8 cellular contexts compared by ENCODE assay signal in the genomic region with DNA sequence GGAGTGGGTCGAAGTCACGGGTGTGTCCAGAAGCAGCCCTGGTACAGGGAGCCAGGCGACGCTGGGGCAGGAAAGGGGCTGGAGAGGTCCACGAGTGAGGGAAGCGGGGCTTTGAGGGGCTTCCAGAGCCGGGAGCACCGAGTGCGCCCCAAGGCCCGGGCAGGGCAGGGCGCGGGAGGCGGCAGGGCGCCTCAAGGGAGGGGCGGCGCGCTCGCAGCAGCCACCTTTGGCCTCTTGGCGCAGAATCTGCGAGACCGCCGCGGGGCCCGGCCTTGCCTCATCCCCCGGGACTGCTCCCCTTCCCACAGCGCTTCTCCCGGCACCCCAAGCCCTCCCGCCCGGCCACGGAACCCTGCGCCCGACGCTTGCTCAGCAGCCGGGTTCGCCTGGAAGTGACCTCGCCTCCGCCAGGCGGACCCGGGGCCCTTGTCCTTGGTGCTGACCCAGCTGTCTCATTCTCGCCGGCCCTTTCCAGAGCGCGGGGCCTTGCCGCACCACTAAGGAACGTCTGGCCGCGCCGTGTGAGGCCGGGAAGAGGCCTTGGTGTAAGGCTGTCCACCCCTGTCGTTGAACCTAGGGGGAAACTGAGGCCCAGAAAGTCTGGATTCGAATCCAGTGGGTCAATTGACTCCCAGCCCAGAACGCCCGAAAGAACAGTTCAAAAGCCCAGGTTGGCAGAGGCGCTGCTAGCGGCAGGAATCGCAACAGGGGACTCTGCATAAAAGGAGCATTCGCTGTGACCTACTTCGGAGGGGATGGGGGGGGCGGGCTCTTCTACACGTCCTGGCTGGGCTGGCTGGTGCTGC.
A peak's percentile ranks its signal among the peaks of the same experiment; 100 is the strongest.
DNase-seq lines count a peak whose midpoint lies in the region; ATAC-seq and TF ChIP-seq lines count a peak whose summit lies in the region.

No MANE protein-coding gene starts in this region.

- no peaks in the 10 kb centered on the region for H3K27me3 ChIP-seq in SU-DHL-6 (ENCODE audit: low read length)

- DNase-seq in COLO668 (lab: John Stamatoyannopoulos, UW; ENCODE audit: unreplicated experiment) (peak; percentile 49), caudate nucleus (lab: John Stamatoyannopoulos, UW) (peak in 52 of 61 donors; percentile 15 to 77 (median 51)), iris pigment epithelial cell (ENCODE audit: low read depth) (peak; percentile 75), smooth muscle cell of the brain vasculature (ENCODE audit: low read depth, low spot score) (peak; percentile 31), NCI-H2029 (lab: John Stamatoyannopoulos, UW) (no peak)

- H3K9ac ChIP-seq in SU-DHL-6 (ENCODE audit: low read length): no peak overlapping the region

- no peak overlapping the region for H2AFZ ChIP-seq in SU-DHL-6 (ENCODE audit: low read depth, low read length, severe bottlenecking)

- no peaks in the 10 kb centered on the region for H3K9me2 ChIP-seq in SU-DHL-6 (replicated peaks; ENCODE audit: insufficient read depth, low read length)

- H4K20me1 ChIP-seq in SU-DHL-6 (ENCODE audit: low read depth, low read length): no peaks in the 10 kb centered on the region

- H3K4me3 ChIP-seq in SU-DHL-6 (ENCODE audit: insufficient read depth, low read length, poor library complexity, severe bottlenecking): no peak overlapping the region

- no peak overlapping the region for H3K27ac ChIP-seq in SU-DHL-6 (ENCODE audit: low read depth, low read length)
- peak overlapping the region; percentile 73 for H3K27ac ChIP-seq in caudate nucleus (ENCODE audit: low read depth, low read length)

- no peaks in the 10 kb centered on the region for H3K79me2 ChIP-seq in SU-DHL-6 (ENCODE audit: insufficient read depth, low read length)

- ATAC-seq in GM19438 (IDR thresholded peaks at IDR 0.05; ENCODE audit: low read depth, unreplicated experiment): peak; percentile 32
- ATAC-seq in HG03521 (IDR thresholded peaks at IDR 0.05; ENCODE audit: unreplicated experiment): peak; percentile 41

- H3K9me3 ChIP-seq in SU-DHL-6 (ENCODE audit: insufficient read depth, low read length): no peaks in the 10 kb centered on the region

- H3F3A ChIP-seq in SU-DHL-6 (ENCODE audit: insufficient read depth): no peaks in the 10 kb centered on the region

- TF ChIP-seq CTCF in SU-DHL-6 (IDR thresholded peaks at IDR 0.05; ENCODE audit: insufficient read depth, low read length, poor library complexity, severe bottlenecking): no peak

- H3K36me3 ChIP-seq in SU-DHL-6 (ENCODE audit: low read length): no peaks in the 10 kb centered on the region

- peak overlapping the region; percentile 37 for H3K4me2 ChIP-seq in SU-DHL-6 (ENCODE audit: low read depth, low read length, poor library complexity, severe bottlenecking)
